Comparison of ENCODE assay signal across 20 cellular contexts in the genomic region with DNA sequence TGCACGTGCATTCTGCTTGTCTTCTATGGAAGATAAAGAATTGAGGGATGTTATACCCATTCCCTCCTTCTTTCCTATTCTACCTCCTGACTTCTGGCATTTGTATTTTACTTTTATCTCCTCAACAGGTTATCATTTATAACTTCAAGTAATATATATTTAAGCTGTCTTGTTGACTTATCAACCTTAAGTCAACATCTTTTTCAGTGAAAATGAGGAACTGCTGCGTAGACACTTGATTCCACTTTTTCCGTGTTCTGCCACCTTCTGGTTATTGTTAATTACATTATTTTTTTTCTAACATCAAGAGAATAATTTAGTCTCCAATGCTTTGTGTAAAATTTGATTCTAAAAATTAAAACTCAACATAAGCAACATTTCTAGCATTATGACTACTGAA.
A peak's percentile ranks its signal among the peaks of the same experiment; 100 is the strongest.
DNase-seq lines count a peak whose midpoint lies in the region; ATAC-seq, FAIRE-seq and TF ChIP-seq lines count a peak whose summit lies in the region.
"Had no signal": no experiment of that assay in that cellular context is flagged by ENCODE, and none has a peak within 500 bp of the region (broad histone marks: within the 10 kb centered on the region; RNA-seq: fewer than 3 reads in every experiment).

No MANE protein-coding gene starts in this region.

- no peaks in the 10 kb centered on the region for H3K27me3 ChIP-seq in K562 (ENCODE audit: control insufficient read depth in 2 of 2, insufficient read depth in 2 of 2, low read length in 2 of 2)
- no peaks in the 10 kb centered on the region for H3K27me3 ChIP-seq in GM23248 (replicated peaks; ENCODE audit: insufficient read depth)
- H3K27me3 ChIP-seq: BE2C had no signal

- no peak overlapping the region for H3K4me2 ChIP-seq in K562 (ENCODE audit: insufficient read depth, low read length)
- no peak overlapping the region for H3K4me2 ChIP-seq in GM23248 (ENCODE audit: unreplicated experiment)
- H3K4me2 ChIP-seq: A549, GM23338 had no signal

- no peaks in the 10 kb centered on the region for H3K4me1 ChIP-seq in K562 (replicated peaks in 1 of 2; ENCODE audit: control insufficient read depth in 2 of 2, insufficient read depth in 2 of 2, low read length in 2 of 2)
- H3K4me1 ChIP-seq in GM23248 (ENCODE audit: insufficient read depth), result no peaks in the 10 kb centered on the region
- H3K4me1 ChIP-seq: A549 had no signal

- H3K4me3 ChIP-seq in NB4 (ENCODE audit: low read depth, low read length), result no peak overlapping the region
- no peak overlapping the region for H3K4me3 ChIP-seq in K562
- no peak overlapping the region for H3K4me3 ChIP-seq in GM23248
- H3K4me3 ChIP-seq: A549, GM23338 had no signal

- TF ChIP-seq POLR2A in GM12891 (IDR thresholded peaks at IDR 0.05; ENCODE audit: low read depth, low read length), result no peak
- no peak for TF ChIP-seq POLR2A in NB4 (IDR thresholded peaks at IDR 0.05; ENCODE audit: extremely low read depth, insufficient read length)
- TF ChIP-seq POLR2A in K562 (conservative IDR thresholded peaks at IDR 0.05), result no peak

- FAIRE-seq in GM12891 (lab: Jason Lieb, UNC), result no peak
- no peak for FAIRE-seq in K562 (lab: Jason Lieb, UNC)
- FAIRE-seq: A549, D721Med, G401.6, GM12892 had no signal

- 0% methylated on average over 3 of the region's 3 CpGs for WGBS in K562 (ENCODE audit: insufficient coverage, low coverage, missing lambda C conversion rate)
- WGBS in GM23248 (ENCODE audit: low coverage in 1 of 2, low lambda C conversion rate in 2 of 2, missing lambda C conversion rate in 2 of 2), 2 experiments, result 69 to 73% methylated on average over 3 of the region's 3 CpGs

- no peaks in the 10 kb centered on the region for H3K9me3 Mint-ChIP-seq in activated T-cell treated with anti-CD3 and anti-CD28 coated beads, Interleukin-2, amount 50 U/mL, for 4 hours
- H3K9me3 Mint-ChIP-seq: CD8-positive, alpha-beta T cell; GM23338 had no signal

- in situ Hi-C loops in K562 (cut with MboI), result no loop called here
- in situ Hi-C loops in GM23248 (cut with MboI), result no loop called here

- DNase-seq in GM12891 (ENCODE audit: insufficient read length, low spot score) (no peak), NB4 (ENCODE audit: low read depth) (peak; percentile 17), K562 (ENCODE audit: extremely low read depth in 1 of 4, low spot score in 3 of 4) (no peak), GM23248 (no peak)
- DNase-seq in activated T-cell treated with anti-CD3 and anti-CD28 coated beads, Interleukin-2, amount 50 U/mL, for 4 hours, result no peak
- DNase-seq: BE2C; CD8-positive, alpha-beta T cell; COR-L47; DMS153; DMS79 treated with DMSO at 0.1 percent for 48 hours; EL; H7 had no signal

- no peak for TF ChIP-seq RAD21 in K562 (CRISPR knock-in tag; conservative IDR thresholded peaks at IDR 0.05 in 1 of 2, IDR thresholded peaks at IDR 0.05 in 1 of 2)

- no peak overlapping the region for H3K9ac ChIP-seq in K562 (ENCODE audit: insufficient read depth in 1 of 2, low read depth in 2 of 2, low read length in 2 of 2)
- no peak overlapping the region for H3K9ac ChIP-seq in GM23248

- POLR2A ChIA-PET in K562 (lab: Yijun Ruan, JAX), result no interaction called here

- BruUV-seq in K562 (replicated peaks; lab: Mats Ljungman, UMichigan), result no TSS peak

- ATAC-seq in K562 (no peak), GM18870 (IDR thresholded peaks at IDR 0.05; ENCODE audit: unreplicated experiment) (no peak)
- no peak for ATAC-seq in activated T-cell treated with anti-CD3 and anti-CD28 coated beads, Interleukin-2, amount 50 U/mL, for 4 hours
- ATAC-seq: A549; CD8-positive, alpha-beta T cell; GM23338 had no signal

- H3K36me3 ChIP-seq in K562 (ENCODE audit: control insufficient read depth, insufficient read depth, low read length) (no peaks in the 10 kb centered on the region), GM23248 (ENCODE audit: low read depth) (no peaks in the 10 kb centered on the region)
- H3K36me3 ChIP-seq: BE2C had no signal

- no peaks in the 10 kb centered on the region for H3F3A ChIP-seq in GM23248 (ENCODE audit: insufficient read depth)

- CTCF ChIA-PET in K562 (lab: Yijun Ruan, JAX; ENCODE audit: low intra/inter-chr PET ratio), result no interaction called here

- H3K27ac ChIP-seq in C4-2B (no peak overlapping the region), K562 (ENCODE audit: extremely low read depth, low read depth, low read length) (no peak overlapping the region), GM23248 (no peak overlapping the region)
- H3K27ac ChIP-seq: A549 had no signal

- no peaks in the 10 kb centered on the region for H3K27me3 Mint-ChIP-seq in activated T-cell treated with anti-CD3 and anti-CD28 coated beads, Interleukin-2, amount 50 U/mL, for 4 hours (ENCODE audit: low read depth)

- H3K79me2 ChIP-seq in K562 (ENCODE audit: control insufficient read depth, insufficient read depth, low read length) (no peaks in the 10 kb centered on the region), GM23248 (ENCODE audit: insufficient read depth) (no peaks in the 10 kb centered on the region)

- intact Hi-C loops in K562 (cut with micrococcal nuclease), result no loop called here

- H3K4me3 Mint-ChIP-seq in activated T-cell treated with anti-CD3 and anti-CD28 coated beads, Interleukin-2, amount 50 U/mL, for 4 hours, result no peak overlapping the region
- H3K4me3 Mint-ChIP-seq: CD14-positive monocyte; CD8-positive, alpha-beta T cell; GM23338 had no signal

- H3K9me1 ChIP-seq in K562 (ENCODE audit: control insufficient read depth, insufficient read depth, low read length), result no peaks in the 10 kb centered on the region

- H3K9me2 ChIP-seq in GM23248 (ENCODE audit: insufficient read depth), result no peaks in the 10 kb centered on the region

- H4K20me1 ChIP-seq in K562 (replicated peaks; ENCODE audit: control insufficient read depth, insufficient read depth, low read length), result no peaks in the 10 kb centered on the region
- H4K20me1 ChIP-seq in GM23248 (ENCODE audit: insufficient read depth), result no peaks in the 10 kb centered on the region

- H3K9me3 ChIP-seq in K562 (replicated peaks; ENCODE audit: control insufficient read depth, insufficient read depth, low read depth, low read length) (no peaks in the 10 kb centered on the region), GM23248 (ENCODE audit: low read depth) (no peaks in the 10 kb centered on the region)
- H3K9me3 ChIP-seq: A549, BE2C had no signal

- TF ChIP-seq CTCF in C4-2B (conservative IDR thresholded peaks at IDR 0.05) (peak; percentile 17), NB4 (IDR thresholded peaks at IDR 0.05; ENCODE audit: low read depth, low read length) (no peak), K562 (IDR thresholded peaks at IDR 0.05 in 2 of 3, conservative IDR thresholded peaks at IDR 0.05 in 1 of 3; ENCODE audit: insufficient read depth in 2 of 3, low read depth in 1 of 3, low read length in 3 of 3) (no peak)

- H2AFZ ChIP-seq in K562 (ENCODE audit: low read depth, low read length), result no peak overlapping the region
- H2AFZ ChIP-seq in GM23248, result no peak overlapping the region
- H2AFZ ChIP-seq: GM23338 had no signal

- no peak for TF ChIP-seq EP300 in K562 (IDR thresholded peaks at IDR 0.05; ENCODE audit: low read length)

- peaks cover 2% of the 10 kb centered on the region for H3K4me1 Mint-ChIP-seq in activated T-cell treated with anti-CD3 and anti-CD28 coated beads, Interleukin-2, amount 50 U/mL, for 4 hours (ENCODE audit: low read depth)
- H3K4me1 Mint-ChIP-seq: CD14-positive monocyte had no signal

- no peaks in the 10 kb centered on the region for H3K36me3 Mint-ChIP-seq in activated T-cell treated with anti-CD3 and anti-CD28 coated beads, Interleukin-2, amount 50 U/mL, for 4 hours (ENCODE audit: insufficient read depth)
- H3K36me3 Mint-ChIP-seq: CD14-positive monocyte had no signal

TF ChIP-seq in GM12891, 5 proteins besides CTCF, POLR2A, EP300 and RAD21:
- TF ChIP-seq PAX5 (IDR thresholded peaks at IDR 0.05; ENCODE audit: insufficient read depth, low read length, severe bottlenecking) (no peak), SPI1 (IDR thresholded peaks at IDR 0.05; ENCODE audit: low read depth, low read length) (peak; percentile 41; the same call in 1 of the 2 replicates)

TF ChIP-seq in K562, 482 proteins besides CTCF, POLR2A, EP300 and RAD21:
- TF ChIP-seq BRF1 (IDR thresholded peaks at IDR 0.05; ENCODE audit: borderline replicate concordance, extremely low read depth, insufficient read length) (no peak), SPI1 (IDR thresholded peaks at IDR 0.05; ENCODE audit: borderline replicate concordance, low read depth, low read length) (peak; percentile 46; the same call in 1 of the 2 replicates), RFX1 (IDR thresholded peaks at IDR 0.05) (no peak), ZFP1 (CRISPR knock-in tag; IDR thresholded peaks at IDR 0.05) (no peak), NRF1 (conservative IDR thresholded peaks at IDR 0.05 in 1 of 2, IDR thresholded peaks at IDR 0.05 in 1 of 2) (no peak)
